ENCODE assay signal across 10 cellular contexts in the genomic region with DNA sequence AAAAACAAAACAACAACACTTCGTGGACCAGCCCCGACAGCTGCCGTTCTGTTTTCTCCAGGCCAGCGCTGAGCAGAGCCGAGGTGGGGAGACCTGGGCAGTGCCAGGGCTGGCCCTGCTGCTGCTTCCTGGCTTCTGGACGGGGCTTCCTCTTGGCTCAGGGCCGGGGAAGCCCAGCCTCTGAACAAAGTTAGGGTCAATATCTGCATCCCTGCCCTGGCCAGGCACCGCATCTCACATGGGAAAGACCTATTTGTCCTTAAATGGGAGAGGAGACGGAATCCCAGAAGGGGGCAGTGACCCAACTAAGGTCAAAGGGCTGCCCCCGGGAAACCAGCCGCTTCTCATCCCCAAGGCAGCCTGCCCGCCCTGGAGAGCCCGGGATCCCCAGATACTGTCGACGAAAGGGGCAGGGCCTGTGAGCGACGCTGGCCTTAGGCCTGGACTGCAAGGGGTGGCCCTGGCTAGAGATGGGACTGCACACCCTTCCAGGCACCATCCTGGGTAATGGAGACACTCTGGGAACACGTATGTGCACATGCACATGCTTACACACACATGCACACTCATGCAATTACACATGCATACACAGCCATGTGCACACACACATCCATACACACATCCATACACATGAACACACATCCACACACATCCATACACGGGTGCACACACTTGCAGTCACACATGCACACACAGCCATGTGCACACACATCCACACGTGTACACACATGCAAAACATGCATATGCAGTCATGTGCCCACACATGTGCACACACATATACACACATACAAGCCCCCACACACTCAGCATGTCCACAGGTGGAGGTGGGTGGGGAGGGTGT. TPM values are rescaled to one million over a fixed set of nuclear protein-coding genes. Genes with fewer than 3 reads are reported as not detected.
DNase-seq lines count a peak whose midpoint lies in the region; ATAC-seq and TF ChIP-seq lines count a peak whose summit lies in the region.
"Had no signal": no experiment of that assay in that cellular context is flagged by ENCODE, and none has a peak within 500 bp of the region (broad histone marks: within the 10 kb centered on the region; RNA-seq: fewer than 3 reads in every experiment).

No MANE protein-coding gene starts in this region.

- H3K79me2 ChIP-seq in HCT116 (ENCODE audit: insufficient read depth, low read length), result no peaks in the 10 kb centered on the region
- H3K79me2 ChIP-seq in smooth muscle cell (ENCODE audit: low read depth), result no peaks in the 10 kb centered on the region

- H3K36me3 ChIP-seq in HCT116 (ENCODE audit: control insufficient read depth in 1 of 2, insufficient read depth in 2 of 2, low read length in 2 of 2) (no peaks in the 10 kb centered on the region), right lobe of liver (no peaks in the 10 kb centered on the region), smooth muscle cell (ENCODE audit: low read depth) (no peaks in the 10 kb centered on the region)

- ATAC-seq in HCT116 (peak; percentile 28; the same call in 1 of the 2 replicates), right lobe of liver (peak in 3 of 4 donors; percentile 6 to 31 (median 28))

- intact Hi-C loops in HCT116 (cut with micrococcal nuclease), result no loop called here
- intact Hi-C loops in right lobe of liver (cut with DNase I), result no loop called here

- H3K9me3 ChIP-seq in HCT116 (ENCODE audit: control insufficient read depth in 1 of 2, insufficient read depth in 1 of 2, low read depth in 1 of 2, low read length in 2 of 2) (no peaks in the 10 kb centered on the region), right lobe of liver (no peaks in the 10 kb centered on the region), smooth muscle cell (replicated peaks; ENCODE audit: low read depth) (no peaks in the 10 kb centered on the region)

- WGBS in right lobe of liver (ENCODE audit: insufficient coverage, low coverage, low lambda C conversion rate, missing lambda C conversion rate), result 63% methylated on average over 8 of the region's 20 CpGs
- 76% methylated on average over 20 of the region's 20 CpGs for WGBS in smooth muscle cell (ENCODE audit: low lambda C conversion rate)

- H3F3A ChIP-seq in smooth muscle cell (ENCODE audit: low read depth), result peaks cover 11% of the 10 kb centered on the region

- peaks cover 0 to 27% of the 10 kb centered on the region in 2 experiments for H3K4me1 ChIP-seq in HCT116 (ENCODE audit: control insufficient read depth in 1 of 2, insufficient read depth in 2 of 2, low read length in 2 of 2)
- peaks cover 0 to 26% (median 9%) of the 10 kb centered on the region in 4 donors for H3K4me1 ChIP-seq in right lobe of liver
- H3K4me1 ChIP-seq in smooth muscle cell (ENCODE audit: low read depth), result peaks cover 19% of the 10 kb centered on the region

- DNase-seq in HCT116 (ENCODE audit: low read depth, low spot score) (no peak), caudate nucleus (lab: John Stamatoyannopoulos, UW) (no peak), right lobe of liver (peak; percentile 28 to 52 (median 45)), smooth muscle cell (lab: John Stamatoyannopoulos, UW; ENCODE audit: unreplicated experiment) (no peak), DMS53 (lab: John Stamatoyannopoulos, UW) (no peak), NCI-H2196 treated with DMSO at 0.1 percent for 48 hours (lab: John Stamatoyannopoulos, UW; ENCODE audit: unreplicated experiment) (no peak), iPS-NIHi11 (ENCODE audit: low spot score) (no peak)
- DNase-seq in activated CD4-positive, alpha-beta T cell treated with anti-CD3 and anti-CD28 coated beads for 4 hours, result no peak
- DNase-seq: activated T-cell treated with anti-CD3 and anti-CD28 coated beads for 4 hours, NCI-H2029 had no signal

- TF ChIP-seq RAD21 in HCT116 (IDR thresholded peaks at IDR 0.05; ENCODE audit: low read depth), result no peak

- CTCF ChIA-PET in HCT116 (lab: Charles Lee), result interaction anchor here (0.7 to 1.7 kb wide), 18 partner anchors 8 to 172 kb away, joined by 3 to 18 read pairs (median 5); partner anchors contain the start of gene POFUT2

- H3K9me2 ChIP-seq in HCT116 (ENCODE audit: insufficient read depth), result no peaks in the 10 kb centered on the region

- H3K4me2 ChIP-seq in HCT116 (ENCODE audit: low read length) (peak overlapping the region; percentile 60), smooth muscle cell (peak overlapping the region; percentile 71)

- H4K20me1 ChIP-seq in HCT116 (ENCODE audit: insufficient read depth) (no peaks in the 10 kb centered on the region), smooth muscle cell (ENCODE audit: low read depth) (no peaks in the 10 kb centered on the region)

- POLR2A ChIA-PET in HCT116 (lab: Charles Lee), result interaction anchor here (0.9 kb wide), 1 partner anchor 16 kb away, joined by 3 read pairs; no protein-coding TSS in a partner anchor

- H3K27me3 ChIP-seq in HCT116 (ENCODE audit: insufficient read depth, low read length), result no peaks in the 10 kb centered on the region
- H3K27me3 ChIP-seq in right lobe of liver, result no peaks in the 10 kb centered on the region
- no peaks in the 10 kb centered on the region for H3K27me3 ChIP-seq in smooth muscle cell (ENCODE audit: low read depth)

- H3K27ac ChIP-seq in HCT116 (ENCODE audit: low read depth, low read length) (no peak overlapping the region; the same call in 1 of the 2 replicates), caudate nucleus (ENCODE audit: low read depth, low read length) (peak overlapping the region; percentile 59), right lobe of liver (peak overlapping the region in 2 of 3 donors; percentile 32 to 62), smooth muscle cell (ENCODE audit: low read depth) (peak overlapping the region; percentile 93)

- H2AFZ ChIP-seq in HCT116 (ENCODE audit: low read depth, low read length, poor library complexity, severe bottlenecking) (peak overlapping the region; percentile 88), smooth muscle cell (ENCODE audit: low read depth) (no peak overlapping the region)

- no peak for TF ChIP-seq CTCF in HCT116 (IDR thresholded peaks at IDR 0.05 in 2 of 3, conservative IDR thresholded peaks at IDR 0.05 in 1 of 3; ENCODE audit: borderline replicate concordance in 1 of 3, insufficient read depth in 1 of 3, low read depth in 2 of 3, low read length in 2 of 3)
- TF ChIP-seq CTCF in right lobe of liver (IDR thresholded peaks at IDR 0.05), result no peak
- no peak for TF ChIP-seq CTCF in smooth muscle cell (IDR thresholded peaks at IDR 0.05; ENCODE audit: borderline replicate concordance, insufficient read depth, poor library complexity, severe bottlenecking)

- RAD21 ChIA-PET in HCT116 (lab: Charles Lee; ENCODE audit: low non-redundant PET in 1 of 2, low total read pairs in 2 of 2, uncharacterized antibody in 2 of 2, unreplicated experiment in 2 of 2), result interaction anchor here in 1 of 2 experiments (1.1 kb wide), 1 partner anchor 17 kb away, joined by 3 read pairs; no protein-coding TSS in a partner anchor

- no peak for TF ChIP-seq POLR2A in HCT116 (IDR thresholded peaks at IDR 0.05; ENCODE audit: borderline replicate concordance, extremely low read depth, insufficient read depth, insufficient read length)
- no peak for TF ChIP-seq POLR2A in right lobe of liver (IDR thresholded peaks at IDR 0.05)

- H3K4me3 ChIP-seq in HCT116 (replicated peaks in 1 of 2; ENCODE audit: low read depth in 1 of 2, low read length in 2 of 2) (no peak overlapping the region), right lobe of liver (no peak overlapping the region), smooth muscle cell (no peak overlapping the region)

- no TSS peak for BruUV-seq in HCT116 (replicated peaks; lab: Mats Ljungman, UMichigan)

- peak overlapping the region; percentile 24; the same call in 1 of the 2 replicates for H3K9ac ChIP-seq in HCT116 (ENCODE audit: low read length)
- peak overlapping the region; percentile 33 for H3K9ac ChIP-seq in smooth muscle cell (ENCODE audit: low read depth)

TF ChIP-seq in HCT116, 20 proteins besides CTCF, POLR2A, EP300 and RAD21:
- TF ChIP-seq CEBPB (IDR thresholded peaks at IDR 0.05; ENCODE audit: low read depth), result no peak
- TF ChIP-seq ZBTB33 (IDR thresholded peaks at IDR 0.05; ENCODE audit: extremely low read depth, insufficient replicate concordance, low read length), result no peak
- no peak for TF ChIP-seq FOSL1 (IDR thresholded peaks at IDR 0.05; ENCODE audit: low read depth)
- TF ChIP-seq EZH2 (IDR thresholded peaks at IDR 0.05), result no peak
- no peak for TF ChIP-seq ELF1 (IDR thresholded peaks at IDR 0.05; ENCODE audit: borderline replicate concordance, low read depth)
- no peak for TF ChIP-seq ZFX (IDR thresholded peaks at IDR 0.05)

RNA-seq across cellular contexts. Expression of gene POFUT2, which starts 22.1 kb away (rescaled TPM):
- total RNA-seq in HCT116 (2021; ENCODE audit: unreplicated experiment), result 20.5 TPM
- polyA plus RNA-seq in HCT116 (2012), result 16.7 and 18.7 TPM in 2 replicates
- total RNA-seq in right lobe of liver, result 10 to 100 TPM; 10.5 to 22.0 (median 13.7) TPM
- 32.1 and 58.3 TPM in 2 replicates for total RNA-seq in smooth muscle cell
- polyA plus RNA-seq in smooth muscle cell, result 69.6 and 70.0 TPM in 2 replicates

Comparison
In these comparisons a context has a peak if more than half of its experiments do, and no peak if none do; other contexts are left out.
1. DNase-seq: peak in right lobe of liver (3 of 3); none in HCT116 (single experiment), caudate nucleus (0 of 61), smooth muscle cell (single experiment), DMS53 (single experiment), NCI-H2196 treated with DMSO at 0.1 percent for 48 hours (single experiment), iPS-NIHi11 (single experiment) and activated CD4-positive, alpha-beta T cell treated with anti-CD3 and anti-CD28 coated beads for 4 hours (0 of 2).